Comparison of ENCODE assay signal across 1 cellular context in genomic region chr13:75302031-75302430, GRCh38.
TF ChIP-seq lines count a peak whose summit lies in the region.

No MANE protein-coding gene starts in this region.

TF ChIP-seq in HepG2, 621 proteins besides CTCF, POLR2A, EP300 and RAD21 (continued from another document and continues in another):
- TF ChIP-seq, protein P1, sequence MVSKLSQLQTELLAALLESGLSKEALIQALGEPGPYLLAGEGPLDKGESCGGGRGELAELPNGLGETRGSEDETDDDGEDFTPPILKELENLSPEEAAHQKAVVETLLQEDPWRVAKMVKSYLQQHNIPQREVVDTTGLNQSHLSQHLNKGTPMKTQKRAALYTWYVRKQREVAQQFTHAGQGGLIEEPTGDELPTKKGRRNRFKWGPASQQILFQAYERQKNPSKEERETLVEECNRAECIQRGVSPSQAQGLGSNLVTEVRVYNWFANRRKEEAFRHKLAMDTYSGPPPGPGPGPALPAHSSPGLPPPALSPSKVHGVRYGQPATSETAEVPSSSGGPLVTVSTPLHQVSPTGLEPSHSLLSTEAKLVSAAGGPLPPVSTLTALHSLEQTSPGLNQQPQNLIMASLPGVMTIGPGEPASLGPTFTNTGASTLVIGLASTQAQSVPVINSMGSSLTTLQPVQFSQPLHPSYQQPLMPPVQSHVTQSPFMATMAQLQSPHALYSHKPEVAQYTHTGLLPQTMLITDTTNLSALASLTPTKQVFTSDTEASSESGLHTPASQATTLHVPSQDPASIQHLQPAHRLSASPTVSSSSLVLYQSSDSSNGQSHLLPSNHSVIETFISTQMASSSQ (IDR thresholded peaks at IDR 0.05; ENCODE audit: low read depth): no peak
- TF ChIP-seq, protein P1 (CRISPR knock-in tag; IDR thresholded peaks at IDR 0.05; ENCODE audit: borderline replicate concordance): peak; percentile 57; the same call in 1 of the 2 replicates
- TF ChIP-seq ZBTB20 (CRISPR knock-in tag; IDR thresholded peaks at IDR 0.05; ENCODE audit: borderline replicate concordance, low read depth) (0 out of 2 replicates have a peak, but pooled peaks have one; percentile 21), NFIB (CRISPR knock-in tag; IDR thresholded peaks at IDR 0.05; ENCODE audit: borderline replicate concordance) (no peak), ZNF180 (CRISPR knock-in tag; IDR thresholded peaks at IDR 0.05; ENCODE audit: borderline replicate concordance, low read depth) (no peak), ZNF333 (CRISPR knock-in tag; IDR thresholded peaks at IDR 0.05; ENCODE audit: borderline replicate concordance) (no peak), HDAC1 (CRISPR knock-in tag; IDR thresholded peaks at IDR 0.05) (peak; percentile 46; the same call in 1 of the 2 replicates), SMAD1 (CRISPR knock-in tag; IDR thresholded peaks at IDR 0.05; ENCODE audit: borderline replicate concordance, low read depth) (no peak), ZBTB7B (CRISPR knock-in tag; IDR thresholded peaks at IDR 0.05) (no peak), KDM1A (CRISPR knock-in tag; IDR thresholded peaks at IDR 0.05) (no peak), SMAD3 (CRISPR knock-in tag; IDR thresholded peaks at IDR 0.05) (no peak), MAFG (CRISPR knock-in tag; IDR thresholded peaks at IDR 0.05) (no peak), ZNF281 (CRISPR knock-in tag; IDR thresholded peaks at IDR 0.05; ENCODE audit: borderline replicate concordance) (no peak), ZBTB44 (CRISPR knock-in tag; IDR thresholded peaks at IDR 0.05) (no peak), ZNF484 (CRISPR knock-in tag; IDR thresholded peaks at IDR 0.05; ENCODE audit: borderline replicate concordance, low read depth) (no peak), CREM (IDR thresholded peaks at IDR 0.05) (peak; percentile 36; the same call in 1 of the 2 replicates), CREM (CRISPR knock-in tag; IDR thresholded peaks at IDR 0.05) (no peak), FOXP1 (IDR thresholded peaks at IDR 0.05) (no peak), FOXP1 (CRISPR knock-in tag; IDR thresholded peaks at IDR 0.05) (peak; percentile 82), HMGA1 (CRISPR knock-in tag; conservative IDR thresholded peaks at IDR 0.05) (no peak), ZNF235 (CRISPR knock-in tag; IDR thresholded peaks at IDR 0.05; ENCODE audit: borderline replicate concordance) (no peak), GFI1 (CRISPR knock-in tag; IDR thresholded peaks at IDR 0.05; ENCODE audit: borderline replicate concordance) (no peak), SIX1 (CRISPR knock-in tag; IDR thresholded peaks at IDR 0.05; ENCODE audit: borderline replicate concordance) (0 out of 2 replicates have a peak, but pooled peaks have one; percentile 22)
- TF ChIP-seq, protein P2, sequence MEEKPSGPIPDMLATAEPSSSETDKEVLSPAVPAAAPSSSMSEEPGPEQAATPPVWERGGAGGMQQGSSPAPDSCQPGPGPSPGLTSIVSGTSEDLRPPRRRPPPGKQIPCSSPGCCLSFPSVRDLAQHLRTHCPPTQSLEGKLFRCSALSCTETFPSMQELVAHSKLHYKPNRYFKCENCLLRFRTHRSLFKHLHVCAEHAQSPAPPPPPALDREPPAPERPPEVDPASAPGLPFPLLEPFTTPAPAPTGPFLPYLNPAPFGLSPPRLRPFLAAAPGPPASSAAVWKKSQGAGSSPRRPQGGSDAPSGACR (CRISPR knock-in tag; IDR thresholded peaks at IDR 0.05): no peak
- TF ChIP-seq, protein P3, sequence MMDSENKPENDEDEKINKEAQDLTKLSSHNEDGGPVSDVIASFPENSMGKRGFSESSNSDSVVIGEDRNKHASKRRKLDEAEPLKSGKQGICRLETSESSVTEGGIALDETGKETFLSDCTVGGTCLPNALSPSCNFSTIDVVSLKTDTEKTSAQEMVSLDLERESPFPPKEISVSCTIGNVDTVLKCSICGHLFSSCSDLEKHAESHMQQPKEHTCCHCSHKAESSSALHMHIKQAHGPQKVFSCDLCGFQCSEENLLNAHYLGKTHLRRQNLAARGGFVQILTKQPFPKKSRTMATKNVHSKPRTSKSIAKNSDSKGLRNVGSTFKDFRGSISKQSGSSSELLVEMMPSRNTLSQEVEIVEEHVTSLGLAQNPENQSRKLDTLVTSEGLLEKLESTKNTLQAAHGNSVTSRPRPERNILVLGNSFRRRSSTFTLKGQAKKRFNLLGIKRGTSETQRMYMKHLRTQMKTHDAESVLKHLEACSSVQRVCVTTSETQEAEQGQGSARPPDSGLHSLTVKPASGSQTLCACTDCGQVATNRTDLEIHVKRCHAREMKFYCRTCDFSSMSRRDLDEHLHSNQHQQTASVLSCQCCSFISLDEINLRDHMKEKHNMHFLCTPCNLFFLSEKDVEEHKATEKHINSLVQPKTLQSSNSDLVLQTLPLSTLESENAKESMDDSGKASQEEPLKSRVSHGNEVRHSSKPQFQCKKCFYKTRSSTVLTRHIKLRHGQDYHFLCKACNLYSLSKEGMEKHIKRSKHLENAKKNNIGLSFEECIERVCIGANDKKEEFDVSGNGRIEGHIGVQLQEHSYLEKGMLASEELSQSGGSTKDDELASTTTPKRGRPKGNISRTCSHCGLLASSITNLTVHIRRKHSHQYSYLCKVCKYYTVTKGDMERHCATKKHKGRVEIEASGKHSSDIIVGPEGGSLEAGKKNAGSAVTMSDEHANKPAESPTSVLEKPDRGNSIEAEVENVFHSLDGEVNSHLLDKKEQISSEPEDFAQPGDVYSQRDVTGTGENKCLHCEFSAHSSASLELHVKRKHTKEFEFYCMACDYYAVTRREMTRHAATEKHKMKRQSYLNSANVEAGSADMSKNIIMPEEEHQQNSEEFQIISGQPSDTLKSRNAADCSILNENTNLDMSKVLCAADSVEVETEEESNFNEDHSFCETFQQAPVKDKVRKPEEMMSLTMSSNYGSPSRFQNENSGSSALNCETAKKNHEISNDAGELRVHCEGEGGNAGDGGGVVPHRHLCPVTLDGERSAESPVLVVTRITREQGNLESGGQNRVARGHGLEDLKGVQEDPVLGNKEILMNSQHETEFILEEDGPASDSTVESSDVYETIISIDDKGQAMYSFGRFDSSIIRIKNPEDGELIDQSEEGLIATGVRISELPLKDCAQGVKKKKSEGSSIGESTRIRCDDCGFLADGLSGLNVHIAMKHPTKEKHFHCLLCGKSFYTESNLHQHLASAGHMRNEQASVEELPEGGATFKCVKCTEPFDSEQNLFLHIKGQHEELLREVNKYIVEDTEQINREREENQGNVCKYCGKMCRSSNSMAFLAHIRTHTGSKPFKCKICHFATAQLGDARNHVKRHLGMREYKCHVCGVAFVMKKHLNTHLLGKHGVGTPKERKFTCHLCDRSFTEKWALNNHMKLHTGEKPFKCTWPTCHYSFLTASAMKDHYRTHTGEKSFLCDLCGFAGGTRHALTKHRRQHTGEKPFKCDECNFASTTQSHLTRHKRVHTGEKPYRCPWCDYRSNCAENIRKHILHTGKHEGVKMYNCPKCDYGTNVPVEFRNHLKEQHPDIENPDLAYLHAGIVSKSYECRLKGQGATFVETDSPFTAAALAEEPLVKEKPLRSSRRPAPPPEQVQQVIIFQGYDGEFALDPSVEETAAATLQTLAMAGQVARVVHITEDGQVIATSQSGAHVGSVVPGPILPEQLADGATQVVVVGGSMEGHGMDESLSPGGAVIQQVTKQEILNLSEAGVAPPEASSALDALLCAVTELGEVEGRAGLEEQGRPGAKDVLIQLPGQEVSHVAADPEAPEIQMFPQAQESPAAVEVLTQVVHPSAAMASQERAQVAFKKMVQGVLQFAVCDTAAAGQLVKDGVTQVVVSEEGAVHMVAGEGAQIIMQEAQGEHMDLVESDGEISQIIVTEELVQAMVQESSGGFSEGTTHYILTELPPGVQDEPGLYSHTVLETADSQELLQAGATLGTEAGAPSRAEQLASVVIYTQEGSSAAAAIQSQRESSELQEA (CRISPR knock-in tag; IDR thresholded peaks at IDR 0.05; ENCODE audit: not compliant biosample characterization): no peak
- TF ChIP-seq, protein P4, sequence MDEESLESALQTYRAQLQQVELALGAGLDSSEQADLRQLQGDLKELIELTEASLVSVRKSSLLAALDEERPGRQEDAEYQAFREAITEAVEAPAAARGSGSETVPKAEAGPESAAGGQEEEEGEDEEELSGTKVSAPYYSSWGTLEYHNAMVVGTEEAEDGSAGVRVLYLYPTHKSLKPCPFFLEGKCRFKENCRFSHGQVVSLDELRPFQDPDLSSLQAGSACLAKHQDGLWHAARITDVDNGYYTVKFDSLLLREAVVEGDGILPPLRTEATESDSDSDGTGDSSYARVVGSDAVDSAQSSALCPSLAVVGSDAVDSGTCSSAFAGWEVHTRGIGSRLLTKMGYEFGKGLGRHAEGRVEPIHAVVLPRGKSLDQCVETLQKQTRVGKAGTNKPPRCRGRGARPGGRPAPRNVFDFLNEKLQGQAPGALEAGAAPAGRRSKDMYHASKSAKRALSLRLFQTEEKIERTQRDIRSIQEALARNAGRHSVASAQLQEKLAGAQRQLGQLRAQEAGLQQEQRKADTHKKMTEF (CRISPR knock-in tag; IDR thresholded peaks at IDR 0.05): no peak
- TF ChIP-seq, protein P5, sequence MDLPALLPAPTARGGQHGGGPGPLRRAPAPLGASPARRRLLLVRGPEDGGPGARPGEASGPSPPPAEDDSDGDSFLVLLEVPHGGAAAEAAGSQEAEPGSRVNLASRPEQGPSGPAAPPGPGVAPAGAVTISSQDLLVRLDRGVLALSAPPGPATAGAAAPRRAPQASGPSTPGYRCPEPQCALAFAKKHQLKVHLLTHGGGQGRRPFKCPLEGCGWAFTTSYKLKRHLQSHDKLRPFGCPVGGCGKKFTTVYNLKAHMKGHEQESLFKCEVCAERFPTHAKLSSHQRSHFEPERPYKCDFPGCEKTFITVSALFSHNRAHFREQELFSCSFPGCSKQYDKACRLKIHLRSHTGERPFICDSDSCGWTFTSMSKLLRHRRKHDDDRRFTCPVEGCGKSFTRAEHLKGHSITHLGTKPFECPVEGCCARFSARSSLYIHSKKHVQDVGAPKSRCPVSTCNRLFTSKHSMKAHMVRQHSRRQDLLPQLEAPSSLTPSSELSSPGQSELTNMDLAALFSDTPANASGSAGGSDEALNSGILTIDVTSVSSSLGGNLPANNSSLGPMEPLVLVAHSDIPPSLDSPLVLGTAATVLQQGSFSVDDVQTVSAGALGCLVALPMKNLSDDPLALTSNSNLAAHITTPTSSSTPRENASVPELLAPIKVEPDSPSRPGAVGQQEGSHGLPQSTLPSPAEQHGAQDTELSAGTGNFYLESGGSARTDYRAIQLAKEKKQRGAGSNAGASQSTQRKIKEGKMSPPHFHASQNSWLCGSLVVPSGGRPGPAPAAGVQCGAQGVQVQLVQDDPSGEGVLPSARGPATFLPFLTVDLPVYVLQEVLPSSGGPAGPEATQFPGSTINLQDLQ (CRISPR knock-in tag; IDR thresholded peaks at IDR 0.05): no peak
- TF ChIP-seq, protein P6, sequence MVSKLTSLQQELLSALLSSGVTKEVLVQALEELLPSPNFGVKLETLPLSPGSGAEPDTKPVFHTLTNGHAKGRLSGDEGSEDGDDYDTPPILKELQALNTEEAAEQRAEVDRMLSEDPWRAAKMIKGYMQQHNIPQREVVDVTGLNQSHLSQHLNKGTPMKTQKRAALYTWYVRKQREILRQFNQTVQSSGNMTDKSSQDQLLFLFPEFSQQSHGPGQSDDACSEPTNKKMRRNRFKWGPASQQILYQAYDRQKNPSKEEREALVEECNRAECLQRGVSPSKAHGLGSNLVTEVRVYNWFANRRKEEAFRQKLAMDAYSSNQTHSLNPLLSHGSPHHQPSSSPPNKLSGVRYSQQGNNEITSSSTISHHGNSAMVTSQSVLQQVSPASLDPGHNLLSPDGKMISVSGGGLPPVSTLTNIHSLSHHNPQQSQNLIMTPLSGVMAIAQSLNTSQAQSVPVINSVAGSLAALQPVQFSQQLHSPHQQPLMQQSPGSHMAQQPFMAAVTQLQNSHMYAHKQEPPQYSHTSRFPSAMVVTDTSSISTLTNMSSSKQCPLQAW (CRISPR knock-in tag; IDR thresholded peaks at IDR 0.05): no peak
